ENCODE assay signal across 8 cellular contexts in genomic region chr20:1185316-1185741, GRCh38. TPM values are rescaled to one million over a fixed set of nuclear protein-coding genes. Genes with fewer than 3 reads are reported as not detected.
A peak's percentile ranks its signal among the peaks of the same experiment; 100 is the strongest.
DNase-seq lines count a peak whose midpoint lies in the region; ATAC-seq and TF ChIP-seq lines count a peak whose summit lies in the region.

No MANE protein-coding gene starts in this region.

- intact Hi-C loops in body of pancreas (cut with DNase I), result no loop called here
- intact Hi-C loops in lower leg skin (cut with DNase I; ENCODE audit: low total_unique reads), result loop anchor here (5.0 kb wide), 1 partner anchor 363 kb away; no protein-coding TSS in a partner anchor

- H3K4me1 ChIP-seq in HUES6 (ENCODE audit: control insufficient read depth, insufficient read depth, low read length) (peaks cover 27% of the 10 kb centered on the region; the same call in 1 of the 2 replicates), body of pancreas (peaks cover 13% of the 10 kb centered on the region)

- peak; percentile 31 for ATAC-seq in body of pancreas

- H3K9me3 ChIP-seq in HUES6 (ENCODE audit: control insufficient read depth, insufficient read depth, low read depth, low read length), result no peaks in the 10 kb centered on the region
- H3K9me3 ChIP-seq in body of pancreas, result no peaks in the 10 kb centered on the region

- TF ChIP-seq POLR2A in body of pancreas (IDR thresholded peaks at IDR 0.05) (no peak), lower leg skin (IDR thresholded peaks at IDR 0.05) (no peak)

- H3K27ac ChIP-seq in HUES6 (ENCODE audit: low read depth, low read length) (no peak overlapping the region), body of pancreas (no peak overlapping the region), substantia nigra (ENCODE audit: low read depth, low read length, poor library complexity, severe bottlenecking) (no peak overlapping the region)

- no peak for DNase-seq in AG09309 (ENCODE audit: low read depth)
- DNase-seq in body of pancreas, result no peak
- no peak for DNase-seq in lower leg skin (ENCODE audit: low spot score in 2 of 2)
- no peak for DNase-seq in NCI-H2029 (lab: John Stamatoyannopoulos, UW)
- DNase-seq in substantia nigra (lab: John Stamatoyannopoulos, UW), result no peak
- no peak for DNase-seq in activated effector memory CD4-positive, alpha-beta T cell treated with anti-CD3 and anti-CD28 coated beads, Interleukin-2, amount 50 U/mL, for 16 hours
- no peak for DNase-seq in hepatic stellate cell (ENCODE audit: low spot score)

- H3K4me3 ChIP-seq in AG09309 (ENCODE audit: control insufficient read depth, low read depth, low read length) (peak overlapping the region; percentile 34), HUES6 (ENCODE audit: low read depth, low read length) (peak overlapping the region; percentile 69), body of pancreas (peak overlapping the region in 1 of 2 donors; percentile 12), lower leg skin (ENCODE audit: low read depth, poor library complexity, severe bottlenecking) (peak overlapping the region; percentile 30)

- no peak overlapping the region for H3K9ac ChIP-seq in HUES6 (ENCODE audit: low read length)

- WGBS in body of pancreas, 2 donors, result 0 to 1% methylated on average over 4 to 19 of the region's 54 CpGs
- 0 to 3% methylated on average over 8 to 11 of the region's 54 CpGs for WGBS in lower leg skin, 2 donors

- H3K27me3 ChIP-seq in HUES6 (ENCODE audit: control insufficient read depth, insufficient read depth, low read length) (peaks cover 27% of the 10 kb centered on the region), body of pancreas (no peaks in the 10 kb centered on the region)

- no peak for TF ChIP-seq CTCF in AG09309 (IDR thresholded peaks at IDR 0.05; ENCODE audit: control insufficient read depth, insufficient read depth, low read depth, low read length, missing control alignments)
- no peak for TF ChIP-seq CTCF in body of pancreas (IDR thresholded peaks at IDR 0.05)
- TF ChIP-seq CTCF in lower leg skin (IDR thresholded peaks at IDR 0.05), result no peak

- no peaks in the 10 kb centered on the region for H3K36me3 ChIP-seq in HUES6 (ENCODE audit: control insufficient read depth, insufficient read depth, low read length)
- H3K36me3 ChIP-seq in body of pancreas (replicated peaks in 1 of 2; ENCODE audit: insufficient read depth in 1 of 2, low read depth in 2 of 2), result no peaks in the 10 kb centered on the region

RNA-seq across cellular contexts. Expression of gene TMEM74B, which starts 0.5 kb away (rescaled TPM):
- total RNA-seq in body of pancreas (not detected), lower leg skin (10 to 100 TPM in 1 of 4 donors, 1 to 10 TPM in 3; 4.1 to 11.6 (median 7.3) TPM)

RNA-seq across cellular contexts. Expression of gene C20orf202, which starts 17.9 kb away (rescaled TPM):
- not detected for total RNA-seq in body of pancreas
- 1 to 10 TPM in 1 of 4 donors, under 1 TPM in 2, not detected in 1; 0.49 to 1.4 (median 0.52) TPM for total RNA-seq in lower leg skin

RNA-seq across cellular contexts. Expression of gene RAD21L1, which starts 40.5 kb away (rescaled TPM):
- total RNA-seq in body of pancreas, result not detected
- total RNA-seq in lower leg skin, result under 1 TPM in 1 of 4 donors, not detected in 3; 0.38 TPM

Comparison
In these comparisons a context has a peak if more than half of its experiments do, and no peak if none do; other contexts are left out.
1. RNA of gene TMEM74B, which starts 0.5 kb away (total RNA-seq): 4.1 to 11.6 TPM in lower leg skin; not detected in body of pancreas; every median in the first group is over 4 times any median in the second.